16 cellular contexts compared by ENCODE assay signal in the genomic region with DNA sequence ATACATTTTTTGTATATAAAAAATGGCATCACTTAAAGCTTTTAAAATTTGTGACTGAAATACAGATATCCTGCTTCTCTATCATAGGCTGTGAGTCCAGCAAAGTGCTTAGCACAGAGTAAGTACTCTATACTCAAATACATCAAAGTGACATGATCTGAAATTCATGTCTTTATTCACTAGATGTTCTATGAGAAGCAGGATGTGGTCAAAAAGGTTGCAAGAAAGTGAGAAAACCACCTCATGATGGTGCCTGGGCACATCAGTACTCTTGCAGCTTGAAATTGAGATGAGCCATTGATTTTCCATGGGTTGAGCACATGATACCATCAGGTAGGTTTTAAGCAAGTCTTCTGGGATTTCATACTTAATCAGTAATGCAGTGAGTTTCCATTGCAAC. TPM values are rescaled to one million over a fixed set of nuclear protein-coding genes. Genes with fewer than 3 reads are reported as not detected.
A peak's percentile ranks its signal among the peaks of the same experiment; 100 is the strongest.
DNase-seq lines count a peak whose midpoint lies in the region; ATAC-seq and TF ChIP-seq lines count a peak whose summit lies in the region.
"Had no signal": no experiment of that assay in that cellular context is flagged by ENCODE, and none has a peak within 500 bp of the region (broad histone marks: within the 10 kb centered on the region; RNA-seq: fewer than 3 reads in every experiment).

No MANE protein-coding gene starts in this region.

- H3K4me1 Mint-ChIP-seq in CD8-positive, alpha-beta T cell (ENCODE audit: low read depth), result peaks cover 31% of the 10 kb centered on the region
- H3K4me1 Mint-ChIP-seq in activated naive CD8-positive, alpha-beta T cell treated with anti-CD3 and anti-CD28 coated beads, Interleukin-2, amount 10 ng/mL, durations not matched to agents 7 days and 5 days, result peaks cover 12% of the 10 kb centered on the region

- H3K36me3 ChIP-seq in CD8-positive, alpha-beta T cell (ENCODE audit: insufficient read depth, low read length), result no peaks in the 10 kb centered on the region
- H3K36me3 ChIP-seq: adrenal gland had no signal

- no peak overlapping the region for H3K4me3 Mint-ChIP-seq in CD8-positive, alpha-beta T cell
- no peak overlapping the region for H3K4me3 Mint-ChIP-seq in activated naive CD8-positive, alpha-beta T cell treated with anti-CD3 and anti-CD28 coated beads, Interleukin-2, amount 10 ng/mL, durations not matched to agents 7 days and 5 days
- H3K4me3 Mint-ChIP-seq: H9 had no signal

- no peaks in the 10 kb centered on the region for H3K27me3 ChIP-seq in CD8-positive, alpha-beta T cell (ENCODE audit: insufficient read depth, low read length)
- H3K27me3 ChIP-seq: adrenal gland had no signal

- no peaks in the 10 kb centered on the region for H3K9me3 ChIP-seq in CD8-positive, alpha-beta T cell (ENCODE audit: low read length)
- H3K9me3 ChIP-seq: adrenal gland had no signal

- TF ChIP-seq CTCF in CD8-positive, alpha-beta T cell (IDR thresholded peaks at IDR 0.05), result no peak

- peak; percentile 95 for ATAC-seq in CD8-positive, alpha-beta T cell
- peak; percentile 76 for ATAC-seq in GM18867 (IDR thresholded peaks at IDR 0.05; ENCODE audit: unreplicated experiment)
- ATAC-seq in HG03196 (IDR thresholded peaks at IDR 0.05; ENCODE audit: unreplicated experiment), result peak; percentile 64
- ATAC-seq in activated naive CD8-positive, alpha-beta T cell treated with anti-CD3 and anti-CD28 coated beads, Interleukin-2, amount 10 ng/mL, durations not matched to agents 7 days and 5 days (ENCODE audit: low read depth), result peak; percentile 97
- no peak for ATAC-seq in left colon
- ATAC-seq in HG03025 (IDR thresholded peaks at IDR 0.05; ENCODE audit: low FRiP score, unreplicated experiment), result no peak

- H3K27ac ChIP-seq in CD8-positive, alpha-beta T cell (ENCODE audit: low read depth, low read length), result no peak overlapping the region
- H3K27ac ChIP-seq: adrenal gland, KMS-11 had no signal

- peaks cover 2% of the 10 kb centered on the region for H3K27me3 Mint-ChIP-seq in CD8-positive, alpha-beta T cell (ENCODE audit: low read depth)
- H3K27me3 Mint-ChIP-seq in activated naive CD8-positive, alpha-beta T cell treated with anti-CD3 and anti-CD28 coated beads, Interleukin-2, amount 10 ng/mL, durations not matched to agents 7 days and 5 days, result peaks cover 5% of the 10 kb centered on the region

- DNase-seq in CD8-positive, alpha-beta T cell, result peak in 1 of 7 experiments; percentile 28
- no peak for DNase-seq in activated naive CD8-positive, alpha-beta T cell treated with anti-CD3 and anti-CD28 coated beads, Interleukin-2, amount 10 ng/mL, durations not matched to agents 7 days and 5 days
- DNase-seq in activated gamma-delta T cell (lab: John Stamatoyannopoulos, UW) (no peak), left colon (no peak), NCI-H2196 treated with DMSO at 0.1 percent for 48 hours (lab: John Stamatoyannopoulos, UW; ENCODE audit: unreplicated experiment) (no peak)
- DNase-seq: adrenal gland; dermis blood vessel endothelial cell; H9; mesendoderm; NCI-H187 treated with DMSO at 0.1 percent for 48 hours; NK-92 treated with Interleukin-12 subunit alpha and Interleukin-12 subunit beta, amount 100 ng/mL, for 24 hours; posterior cingulate gyrus had no signal

- no peak overlapping the region for H3K27ac Mint-ChIP-seq in CD8-positive, alpha-beta T cell
- H3K27ac Mint-ChIP-seq in activated naive CD8-positive, alpha-beta T cell treated with anti-CD3 and anti-CD28 coated beads, Interleukin-2, amount 10 ng/mL, durations not matched to agents 7 days and 5 days, result no peak overlapping the region
- H3K27ac Mint-ChIP-seq: H9 had no signal

- peaks cover 18% of the 10 kb centered on the region for H3K4me1 ChIP-seq in CD8-positive, alpha-beta T cell (ENCODE audit: insufficient read depth, low read length)
- H3K4me1 ChIP-seq: adrenal gland had no signal

- H3K36me3 Mint-ChIP-seq in CD8-positive, alpha-beta T cell, result no peaks in the 10 kb centered on the region
- no peaks in the 10 kb centered on the region for H3K36me3 Mint-ChIP-seq in activated naive CD8-positive, alpha-beta T cell treated with anti-CD3 and anti-CD28 coated beads, Interleukin-2, amount 10 ng/mL, durations not matched to agents 7 days and 5 days

- intact Hi-C loops in CD8-positive, alpha-beta T cell (cut with DNase I, micrococcal nuclease), result no loop called here
- intact Hi-C loops in left colon (cut with DNase I, micrococcal nuclease), result no loop called here

- no peaks in the 10 kb centered on the region for H3K9me3 Mint-ChIP-seq in CD8-positive, alpha-beta T cell
- H3K9me3 Mint-ChIP-seq in activated naive CD8-positive, alpha-beta T cell treated with anti-CD3 and anti-CD28 coated beads, Interleukin-2, amount 10 ng/mL, durations not matched to agents 7 days and 5 days, result no peaks in the 10 kb centered on the region

- CTCF ChIA-PET in CD8-positive, alpha-beta T cell (lab: Charles Lee), result no interaction called here

- H3K4me3 ChIP-seq in CD8-positive, alpha-beta T cell (ENCODE audit: low read depth, low read length), result no peak overlapping the region
- H3K4me3 ChIP-seq: adrenal gland had no signal

- POLR2A ChIA-PET in CD8-positive, alpha-beta T cell (lab: Charles Lee), result no interaction called here
- POLR2A ChIA-PET in activated naive CD8-positive, alpha-beta T cell treated with anti-CD3 and anti-CD28 coated beads, Interleukin-2, amount 10 ng/mL, durations not matched to agents 7 days and 5 days (lab: Charles Lee), result no interaction called here

RNA-seq across cellular contexts. Expression of gene SFRP2, which starts 20.4 kb away (rescaled TPM):
- not detected for total RNA-seq in CD8-positive, alpha-beta T cell
- not detected for total RNA-seq in activated naive CD8-positive, alpha-beta T cell treated with anti-CD3 and anti-CD28 coated beads, Interleukin-2, amount 10 ng/mL, durations not matched to agents 7 days and 5 days
- 10 to 100 TPM in 1 of 2 donors, 1 to 10 TPM in 1; 7.8 to 49.3 TPM for total RNA-seq in left colon
- total RNA-seq: dermis blood vessel endothelial cell had no signal

RNA-seq across cellular contexts. Expression of gene RNF175, which starts 49.5 kb away (rescaled TPM):
- total RNA-seq in CD8-positive, alpha-beta T cell, result under 1 TPM; 0.24 to 0.58 TPM
- not detected for total RNA-seq in activated naive CD8-positive, alpha-beta T cell treated with anti-CD3 and anti-CD28 coated beads, Interleukin-2, amount 10 ng/mL, durations not matched to agents 7 days and 5 days
- total RNA-seq in left colon, result not detected
- total RNA-seq: dermis blood vessel endothelial cell had no signal

Comparison
In these comparisons a context has a peak if more than half of its experiments do, and no peak if none do; other contexts are left out.
1. ATAC-seq: peak in CD8-positive, alpha-beta T cell (single experiment), GM18867 (single experiment), HG03196 (single experiment) and activated naive CD8-positive, alpha-beta T cell treated with anti-CD3 and anti-CD28 coated beads, Interleukin-2, amount 10 ng/mL, durations not matched to agents 7 days and 5 days (single experiment); none in left colon (single experiment) and HG03025 (single experiment).
2. RNA of gene SFRP2, which starts 20.4 kb away (total RNA-seq): 7.8 to 49.3 TPM in left colon; not detected in CD8-positive, alpha-beta T cell and not detected in activated naive CD8-positive, alpha-beta T cell treated with anti-CD3 and anti-CD28 coated beads, Interleukin-2, amount 10 ng/mL, durations not matched to agents 7 days and 5 days; every median in the first group is over 4 times any median in the second.